ENCODE assay signal across 22 cellular contexts in genomic region chr1:155897746-155898145, GRCh38. TPM values are rescaled to one million over a fixed set of nuclear protein-coding genes. Genes with fewer than 3 reads are reported as not detected.
"Had no signal": no experiment of that assay in that cellular context is flagged by ENCODE, and none has a peak within 500 bp of the region (broad histone marks: within the 10 kb centered on the region; RNA-seq: fewer than 3 reads in every experiment).

No MANE protein-coding gene starts in this region.

- H3K27ac ChIP-seq: hepatocyte, left lung, prostate gland, RWPE1, skin epidermis, transverse colon, VCaP had no signal

- H3K79me2 ChIP-seq: hepatocyte had no signal

- H3K9me3 ChIP-seq: ascending aorta, left lung, prostate gland, transverse colon had no signal

- H3K4me3 Mint-ChIP-seq: endodermal cell had no signal

- H3K27ac Mint-ChIP-seq: endodermal cell had no signal

- H3K4me3 ChIP-seq: ascending aorta, dorsolateral prefrontal cortex, hepatocyte, left lung, prostate gland, skin epidermis, transverse colon had no signal

- ATAC-seq: left lung, right cardiac atrium had no signal

- H3K4me2 ChIP-seq: hepatocyte had no signal

- H3K4me1 ChIP-seq: prostate gland had no signal

- H3K27me3 ChIP-seq: ascending aorta, dorsolateral prefrontal cortex, hepatocyte, left lung, transverse colon had no signal

- H3K4me1 Mint-ChIP-seq: endodermal cell had no signal

- DNase-seq: activated CD4-positive, alpha-beta T cell treated with anti-CD3 and anti-CD28 coated beads for 1 hour; dorsolateral prefrontal cortex; endodermal cell; erythroblast; kidney; left lung; mesendoderm; right cardiac atrium; stimulated activated CD4-positive, alpha-beta T cell treated with anti-CD3 and anti-CD28 coated beads, Interleukin-15, amount 100 ng/mL, for 24 hours; stimulated activated CD4-positive, alpha-beta T cell treated with anti-CD3 and anti-CD28 coated beads, Interleukin-4, amount 100 ng/mL, for 1 hour; stimulated activated naive CD4-positive, alpha-beta T cell; SW 1271; transverse colon had no signal

- H2AFZ ChIP-seq: hepatocyte had no signal

- H3K9me3 Mint-ChIP-seq: endodermal cell had no signal

RNA-seq across cellular contexts. Expression of gene RXFP4, which starts 43.7 kb away (rescaled TPM):
- total RNA-seq: activated CD8-positive, alpha-beta memory T cell treated with anti-CD3 and anti-CD28 coated beads for 36 hours; ascending aorta; bronchial epithelial cell; dorsolateral prefrontal cortex; endodermal cell; kidney; left lung; omental fat pad; prostate gland; right cardiac atrium had no signal
